Comparison of ENCODE assay signal across 30 cellular contexts in genomic region chr14:60339571-60339970, GRCh38.
"Had no signal": no experiment of that assay in that cellular context is flagged by ENCODE, and none has a peak within 500 bp of the region (broad histone marks: within the 10 kb centered on the region; RNA-seq: fewer than 3 reads in every experiment).

No MANE protein-coding gene starts in this region.

- H3K36me3 Mint-ChIP-seq: mesothelial cell of epicardium; naive B cell; stimulated activated naive B cell treated with anti-CD40 and anti-IgM and Interleukin-4, amounts not matched to agents 10 μg/mL and 1 μg/mL and 100 μg/mL, for 72 hours had no signal

- H3K4me2 ChIP-seq: hepatocyte had no signal

- H3K36me3 ChIP-seq: esophagus muscularis mucosa, gastroesophageal sphincter, heart left ventricle, neutrophil, prostate gland, sigmoid colon, spleen, suprapubic skin, transverse colon, upper lobe of right lung, uterus had no signal

- H3K79me2 ChIP-seq: hepatocyte, parathyroid adenoma had no signal

- FAIRE-seq: colon, kidney had no signal

- H3K9me3 ChIP-seq: esophagus muscularis mucosa, gastroesophageal sphincter, mucosa of descending colon, neutrophil, prostate gland, sigmoid colon, spleen, suprapubic skin, transverse colon, upper lobe of right lung, uterus had no signal

- DNase-seq: dorsolateral prefrontal cortex; effector CD4-positive, alpha-beta T cell; foreskin keratinocyte; heart left ventricle; kidney; mesenchymal stem cell; mucosa of descending colon; naive B cell; right cardiac atrium; sigmoid colon; spleen; stimulated activated CD4-positive, alpha-beta T cell treated with anti-CD3 and anti-CD28 coated beads, Interleukin-4, amount 100 ng/mL, for 4 hours; stimulated activated naive B cell treated with anti-CD40 and anti-IgM and Interleukin-4, amounts not matched to agents 10 μg/mL and 1 μg/mL and 100 μg/mL, for 72 hours; stimulated activated naive CD8-positive, alpha-beta T cell treated with anti-CD3 and anti-CD28 coated beads, Interleukin-15, amount 100 ng/mL, for 72 hours; transverse colon; upper lobe of right lung; uterus had no signal

- H3K4me1 ChIP-seq: esophagus muscularis mucosa, foreskin keratinocyte, gastroesophageal sphincter, heart left ventricle, parathyroid adenoma, prostate gland, sigmoid colon, spleen, suprapubic skin, transverse colon, upper lobe of right lung, uterus had no signal

- H3K9ac ChIP-seq: parathyroid adenoma had no signal

- H3K9me3 Mint-ChIP-seq: natural killer cell treated with Interleukin-12 subunit alpha and Interleukin-12 subunit beta and Interleukin-15 and Interleukin-18, amount 100 ng/mL, for 72 hours; neural crest cell; stimulated activated naive CD8-positive, alpha-beta T cell treated with anti-CD3 and anti-CD28 coated beads, Interleukin-15, amount 100 ng/mL, for 72 hours had no signal

- H3K4me1 Mint-ChIP-seq: mesothelial cell of epicardium; naive B cell; neural crest cell; stimulated activated naive B cell treated with anti-CD40 and anti-IgM and Interleukin-4, amounts not matched to agents 10 μg/mL and 1 μg/mL and 100 μg/mL, for 72 hours; stimulated activated naive CD8-positive, alpha-beta T cell treated with anti-CD3 and anti-CD28 coated beads, Interleukin-15, amount 100 ng/mL, for 72 hours had no signal

- H3K4me3 ChIP-seq: dorsolateral prefrontal cortex, esophagus muscularis mucosa, gastroesophageal sphincter, heart left ventricle, hepatocyte, mucosa of descending colon, prostate gland, sigmoid colon, skin epidermis, spleen, suprapubic skin, transverse colon, upper lobe of right lung, uterus had no signal

- H2AFZ ChIP-seq: hepatocyte, parathyroid adenoma had no signal

- H3K27ac ChIP-seq: dorsolateral prefrontal cortex, esophagus muscularis mucosa, foreskin keratinocyte, gastroesophageal sphincter, heart left ventricle, hepatocyte, neutrophil, parathyroid adenoma, prostate gland, sigmoid colon, skin epidermis, spleen, suprapubic skin, transverse colon, upper lobe of right lung, uterus had no signal

- H3K27ac Mint-ChIP-seq: mesothelial cell of epicardium; naive B cell; natural killer cell treated with Interleukin-12 subunit alpha and Interleukin-12 subunit beta and Interleukin-15 and Interleukin-18, amount 100 ng/mL, for 72 hours; stimulated activated naive B cell treated with anti-CD40 and anti-IgM and Interleukin-4, amounts not matched to agents 10 μg/mL and 1 μg/mL and 100 μg/mL, for 72 hours; stimulated activated naive CD8-positive, alpha-beta T cell treated with anti-CD3 and anti-CD28 coated beads, Interleukin-15, amount 100 ng/mL, for 72 hours had no signal

- H3K27me3 ChIP-seq: dorsolateral prefrontal cortex, esophagus muscularis mucosa, sigmoid colon, transverse colon, uterus had no signal

- ATAC-seq: foreskin keratinocyte; gastroesophageal sphincter; heart left ventricle; left lobe of liver; mucosa of descending colon; natural killer cell treated with Interleukin-12 subunit alpha and Interleukin-12 subunit beta and Interleukin-15 and Interleukin-18, amount 100 ng/mL, for 72 hours; right cardiac atrium; stimulated activated naive B cell treated with anti-CD40 and anti-IgM and Interleukin-4, amounts not matched to agents 10 μg/mL and 1 μg/mL and 100 μg/mL, for 72 hours; stimulated activated naive CD8-positive, alpha-beta T cell treated with anti-CD3 and anti-CD28 coated beads, Interleukin-15, amount 100 ng/mL, for 72 hours; upper lobe of right lung had no signal

- H3K4me3 Mint-ChIP-seq: mesothelial cell of epicardium; naive B cell; natural killer cell treated with Interleukin-12 subunit alpha and Interleukin-12 subunit beta and Interleukin-15 and Interleukin-18, amount 100 ng/mL, for 72 hours; neural crest cell; stimulated activated naive B cell treated with anti-CD40 and anti-IgM and Interleukin-4, amounts not matched to agents 10 μg/mL and 1 μg/mL and 100 μg/mL, for 72 hours; stimulated activated naive CD8-positive, alpha-beta T cell treated with anti-CD3 and anti-CD28 coated beads, Interleukin-15, amount 100 ng/mL, for 72 hours had no signal
